Comparison of ENCODE assay signal across 10 cellular contexts in the genomic region with DNA sequence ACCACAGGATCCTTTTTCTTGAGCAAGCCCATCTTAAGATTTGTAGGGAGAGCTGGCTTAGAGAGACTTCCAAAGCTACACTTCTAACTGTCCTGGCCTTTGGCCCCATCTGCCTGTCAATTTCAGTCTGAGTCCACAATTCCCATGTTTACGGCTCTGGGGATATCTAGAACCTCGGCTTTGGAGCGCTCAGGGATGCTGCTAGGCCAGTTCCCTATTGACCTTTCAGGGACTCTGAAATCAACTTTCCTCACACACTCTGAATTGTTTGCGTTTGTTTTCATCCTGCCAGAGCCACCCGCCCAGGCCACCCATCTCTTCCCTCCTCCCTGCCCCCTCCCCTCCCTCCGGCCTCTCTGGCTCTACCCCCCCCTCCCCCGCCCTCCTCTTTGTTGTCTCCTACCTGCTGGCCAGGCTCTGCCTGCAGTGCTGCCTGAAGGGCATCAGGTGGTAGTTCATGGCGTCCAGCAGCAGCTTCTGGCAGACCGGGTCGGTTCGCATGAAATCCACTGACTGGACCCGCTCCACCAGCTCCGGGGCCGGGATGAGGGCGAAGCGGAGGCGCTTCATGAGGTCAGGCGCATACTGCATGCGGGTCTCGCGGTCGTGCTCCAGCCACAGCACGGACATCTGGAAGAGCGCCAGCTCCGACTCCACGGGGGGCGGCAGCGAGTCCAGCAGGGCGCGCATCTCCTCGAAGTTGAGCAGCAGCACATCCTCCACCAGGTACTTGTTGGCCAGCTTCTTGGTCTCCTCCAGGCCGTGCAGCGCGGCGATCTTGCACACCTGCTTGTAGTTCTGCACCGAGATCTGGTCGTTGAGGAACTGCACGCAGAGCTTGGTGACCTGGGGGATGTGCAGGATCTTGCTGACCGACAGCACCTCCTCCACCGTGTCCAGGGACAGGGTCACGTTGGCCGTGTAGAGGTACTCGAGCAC. TPM values are rescaled to one million over a fixed set of nuclear protein-coding genes. Genes with fewer than 3 reads are reported as not detected.
A peak's percentile ranks its signal among the peaks of the same experiment; 100 is the strongest.
DNase-seq lines count a peak whose midpoint lies in the region; ATAC-seq and TF ChIP-seq lines count a peak whose summit lies in the region.
"Had no signal": no experiment of that assay in that cellular context is flagged by ENCODE, and none has a peak within 500 bp of the region (broad histone marks: within the 10 kb centered on the region; RNA-seq: fewer than 3 reads in every experiment).

No MANE protein-coding gene starts in this region.

- intact Hi-C loops in left colon (cut with DNase I, micrococcal nuclease): no loop called here
- intact Hi-C loops in gastrocnemius medialis (cut with DNase I; ENCODE audit: low total_unique reads): no loop called here
- intact Hi-C loops in activated CD4-positive, alpha-beta memory T cell treated with anti-CD3 and anti-CD28 coated beads for 36 hours (cut with micrococcal nuclease): no loop called here

- peak in 1 of 2 donors; percentile 7 for ATAC-seq in activated T-cell treated with anti-CD3 and anti-CD28 coated beads, Interleukin-2, amount 50 U/mL, for 72 hours (replicated peaks in 1 of 2)
- no peak for ATAC-seq in T-helper 17 cell
- ATAC-seq in left colon: peak; percentile 8
- no peak for ATAC-seq in gastrocnemius medialis

- no peak overlapping the region for H3K27ac Mint-ChIP-seq in activated T-cell treated with anti-CD3 and anti-CD28 coated beads, Interleukin-2, amount 50 U/mL, for 72 hours
- H3K27ac Mint-ChIP-seq in T-helper 17 cell: no peak overlapping the region
- H3K27ac Mint-ChIP-seq in activated CD4-positive, alpha-beta memory T cell treated with anti-CD3 and anti-CD28 coated beads for 36 hours: no peak overlapping the region

- no peaks in the 10 kb centered on the region for H3K4me1 Mint-ChIP-seq in activated T-cell treated with anti-CD3 and anti-CD28 coated beads, Interleukin-2, amount 50 U/mL, for 72 hours (ENCODE audit: low read depth)
- H3K4me1 Mint-ChIP-seq in T-helper 17 cell: peaks cover 10% of the 10 kb centered on the region
- H3K4me1 Mint-ChIP-seq in activated CD4-positive, alpha-beta memory T cell treated with anti-CD3 and anti-CD28 coated beads for 36 hours (ENCODE audit: low read depth): peaks cover 10% of the 10 kb centered on the region

- no peaks in the 10 kb centered on the region for H3K9me3 Mint-ChIP-seq in activated T-cell treated with anti-CD3 and anti-CD28 coated beads, Interleukin-2, amount 50 U/mL, for 72 hours
- H3K9me3 Mint-ChIP-seq in activated CD4-positive, alpha-beta memory T cell treated with anti-CD3 and anti-CD28 coated beads for 36 hours: no peaks in the 10 kb centered on the region

- H3K9me3 ChIP-seq in T-helper 17 cell (ENCODE audit: control insufficient read depth, low read length, poor library complexity, severe bottlenecking) (no peaks in the 10 kb centered on the region), tibial nerve (no peaks in the 10 kb centered on the region), gastrocnemius medialis (no peaks in the 10 kb centered on the region)

- DNase-seq in activated T-cell treated with anti-CD3 and anti-CD28 coated beads, Interleukin-2, amount 50 U/mL, for 72 hours: no peak
- DNase-seq in activated T-cell treated with anti-CD3 and anti-CD28 coated beads for 4 hours: no peak
- no peak for DNase-seq in T-helper 17 cell
- peak in 1 of 2 donors; percentile 9 for DNase-seq in left colon
- DNase-seq in tibial nerve (ENCODE audit: low spot score in 2 of 2): no peak
- no peak for DNase-seq in glomerular visceral epithelial cell (ENCODE audit: extremely low spot score)
- no peak for DNase-seq in gastrocnemius medialis
- no peak for DNase-seq in activated CD4-positive, alpha-beta memory T cell treated with anti-CD3 and anti-CD28 coated beads for 36 hours
- DNase-seq: activated CD8-positive, alpha-beta memory T cell treated with anti-CD3 and anti-CD28 coated beads for 24 hours had no signal

- in situ Hi-C loops in gastrocnemius medialis (cut with MboI; ENCODE audit: low sequenced_read_pairs in 4 of 4): no loop called here

- peak overlapping the region in 3 of 4 donors; percentile 2 to 55 (median 39) for H3K4me3 ChIP-seq in tibial nerve
- peak overlapping the region in 1 of 4 donors; percentile 36 for H3K4me3 ChIP-seq in gastrocnemius medialis

- no peaks in the 10 kb centered on the region for H3K36me3 Mint-ChIP-seq in activated T-cell treated with anti-CD3 and anti-CD28 coated beads, Interleukin-2, amount 50 U/mL, for 72 hours (ENCODE audit: insufficient read depth in 2 of 2)
- H3K36me3 Mint-ChIP-seq in T-helper 17 cell (ENCODE audit: low read depth): peaks cover 2% of the 10 kb centered on the region
- H3K36me3 Mint-ChIP-seq in activated CD4-positive, alpha-beta memory T cell treated with anti-CD3 and anti-CD28 coated beads for 36 hours: no peaks in the 10 kb centered on the region

- WGBS in tibial nerve, 2 donors: 14 to 18% methylated on average over 24 to 25 of the region's 43 CpGs

- TF ChIP-seq POLR2A in tibial nerve (IDR thresholded peaks at IDR 0.05): no peak
- TF ChIP-seq POLR2A in gastrocnemius medialis (IDR thresholded peaks at IDR 0.05): no peak

- CTCF ChIA-PET in activated CD4-positive, alpha-beta memory T cell treated with anti-CD3 and anti-CD28 coated beads for 36 hours (lab: Charles Lee): no interaction called here

- H3K27ac ChIP-seq in tibial nerve: peak overlapping the region in 1 of 4 donors; percentile 6
- no peak overlapping the region for H3K27ac ChIP-seq in gastrocnemius medialis

- H3K27me3 Mint-ChIP-seq in activated T-cell treated with anti-CD3 and anti-CD28 coated beads, Interleukin-2, amount 50 U/mL, for 72 hours (ENCODE audit: low read depth): peaks cover 44% of the 10 kb centered on the region
- H3K27me3 Mint-ChIP-seq in T-helper 17 cell: peaks cover 44% of the 10 kb centered on the region
- H3K27me3 Mint-ChIP-seq in activated CD4-positive, alpha-beta memory T cell treated with anti-CD3 and anti-CD28 coated beads for 36 hours: peaks cover 45% of the 10 kb centered on the region

- H3K36me3 ChIP-seq in tibial nerve: no peaks in the 10 kb centered on the region
- no peaks in the 10 kb centered on the region for H3K36me3 ChIP-seq in gastrocnemius medialis

- TF ChIP-seq CTCF in tibial nerve (IDR thresholded peaks at IDR 0.05) (no peak), gastrocnemius medialis (IDR thresholded peaks at IDR 0.05 in 4 of 5, conservative IDR thresholded peaks at IDR 0.05 in 1 of 5) (no peak)

- H3K27me3 ChIP-seq in tibial nerve: peaks cover 0 to 58% of the 10 kb centered on the region in 2 donors
- peaks cover 21 to 47% (median 40%) of the 10 kb centered on the region in 3 donors for H3K27me3 ChIP-seq in gastrocnemius medialis

- no peak for TF ChIP-seq EP300 in tibial nerve (IDR thresholded peaks at IDR 0.05)

- POLR2A ChIA-PET in activated CD4-positive, alpha-beta memory T cell treated with anti-CD3 and anti-CD28 coated beads for 36 hours (lab: Charles Lee): no interaction called here

- H3K4me1 ChIP-seq in tibial nerve: peaks cover 0 to 30% (median 14%) of the 10 kb centered on the region in 4 donors
- H3K4me1 ChIP-seq in gastrocnemius medialis: peaks cover 7 to 11% of the 10 kb centered on the region in 2 donors

- peak overlapping the region; percentile 18 to 44 for H3K4me3 Mint-ChIP-seq in activated T-cell treated with anti-CD3 and anti-CD28 coated beads, Interleukin-2, amount 50 U/mL, for 72 hours
- peak overlapping the region; percentile 79 for H3K4me3 Mint-ChIP-seq in T-helper 17 cell
- no peak overlapping the region for H3K4me3 Mint-ChIP-seq in activated CD4-positive, alpha-beta memory T cell treated with anti-CD3 and anti-CD28 coated beads for 36 hours

RNA-seq across cellular contexts. Expression of gene KLHL14, which starts 3.3 kb away (rescaled TPM):
- total RNA-seq in activated T-cell treated with anti-CD3 and anti-CD28 coated beads, Interleukin-2, amount 50 U/mL, for 72 hours: under 1 TPM in 1 of 2 donors, not detected in 1; 0.05 TPM
- total RNA-seq in T-helper 17 cell (under 1 TPM in 1 of 2 donors, not detected in 1; 0.77 TPM), left colon (under 1 TPM in 1 of 2 donors, not detected in 1; 0.28 TPM), tibial nerve (under 1 TPM; 0.21 to 0.59 (median 0.37) TPM), gastrocnemius medialis (under 1 TPM in 1 of 4 donors, not detected in 3; 0.04 TPM)
- total RNA-seq in activated CD4-positive, alpha-beta memory T cell treated with anti-CD3 and anti-CD28 coated beads for 36 hours: not detected
- total RNA-seq: LHCN-M2 had no signal
